Comparison of ENCODE assay signal across 8 cellular contexts in the genomic region with DNA sequence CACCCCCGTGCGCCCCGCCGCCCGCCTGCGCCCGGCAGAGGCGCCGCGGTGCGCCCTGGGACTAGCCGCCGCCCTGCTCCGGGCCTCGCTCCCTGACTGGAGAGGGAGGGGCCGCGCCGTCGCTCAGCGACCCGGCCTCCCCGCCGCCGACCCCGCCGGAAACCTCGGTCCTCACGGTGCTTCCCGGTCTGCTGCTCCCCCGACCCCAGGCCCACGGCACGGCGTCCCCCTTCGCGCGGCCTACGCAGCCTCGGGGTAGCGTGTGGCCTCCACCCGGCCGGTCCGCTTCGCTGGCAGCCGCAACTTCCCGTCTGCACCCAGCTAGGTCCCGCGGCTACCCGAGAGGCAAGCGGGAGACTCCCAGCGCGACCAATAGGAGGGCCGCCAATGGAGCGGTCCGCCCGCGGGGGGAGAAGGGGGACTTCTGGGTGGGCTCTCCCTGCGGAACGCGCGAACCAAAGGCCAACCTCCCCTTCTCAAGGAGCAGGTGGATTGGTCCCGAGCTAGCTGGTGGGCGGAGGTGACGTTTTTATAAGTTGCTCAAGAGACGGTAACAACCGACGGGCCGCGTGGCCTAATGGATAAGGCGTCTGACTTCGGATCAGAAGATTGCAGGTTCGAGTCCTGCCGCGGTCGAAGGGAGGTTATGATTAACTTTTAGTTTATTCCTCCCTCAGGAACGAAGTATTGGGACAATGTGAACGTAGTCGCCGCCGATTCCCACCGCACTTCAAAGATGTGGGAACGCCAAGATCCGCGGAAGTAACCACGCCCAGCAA. TPM values are rescaled to one million over a fixed set of nuclear protein-coding genes. Genes with fewer than 3 reads are reported as not detected.
DNase-seq lines count a peak whose midpoint lies in the region; ATAC-seq and TF ChIP-seq lines count a peak whose summit lies in the region.

A gene (minus strand): TSS at position 315 of the 779 bp plus-strand sequence. CDS start 1,070 bp downstream, outside the sequence.

- no peak for TF ChIP-seq CTCF in upper lobe of right lung (IDR thresholded peaks at IDR 0.05)

- peaks cover 45% of the 10 kb centered on the region for H3K4me1 ChIP-seq in upper lobe of right lung

- peak within 1 kb of the TSS; percentile 85 for H3K4me3 ChIP-seq in upper lobe of right lung

- peaks cover 37% of the 10 kb centered on the region for H3K36me3 ChIP-seq in upper lobe of right lung

- no peaks in the 10 kb centered on the region for H3K27me3 Mint-ChIP-seq in T-helper 17 cell

- H3K27me3 ChIP-seq in upper lobe of right lung, result no peaks in the 10 kb centered on the region

- intact Hi-C loops in left cardiac atrium (cut with DNase I) (no loop called here), posterior vena cava (cut with DNase I) (no loop called here), upper lobe of right lung (cut with DNase I) (no loop called here)

- ATAC-seq in HG02885 (IDR thresholded peaks at IDR 0.05; ENCODE audit: poor library complexity, unreplicated experiment) (peak; percentile 90), T-helper 17 cell (peak; percentile 92), left cardiac atrium (peak; percentile 96 to 97), upper lobe of right lung (peak; percentile 97)

- peaks cover 3% of the 10 kb centered on the region for H3K36me3 Mint-ChIP-seq in T-helper 17 cell (ENCODE audit: low read depth)

- peak within 1 kb of the TSS; percentile 83 for H3K4me3 Mint-ChIP-seq in T-helper 17 cell

- peaks cover 37% of the 10 kb centered on the region for H3K4me1 Mint-ChIP-seq in T-helper 17 cell

- no peaks in the 10 kb centered on the region for H3K9me3 ChIP-seq in T-helper 17 cell (ENCODE audit: control insufficient read depth, low read length, poor library complexity, severe bottlenecking)
- H3K9me3 ChIP-seq in upper lobe of right lung, result no peaks in the 10 kb centered on the region

- peak within 1 kb of the TSS; percentile 94 for H3K27ac ChIP-seq in upper lobe of right lung

- peak within 1 kb of the TSS; percentile 94 for H3K27ac Mint-ChIP-seq in T-helper 17 cell

- TF ChIP-seq POLR2A in GM15510 (IDR thresholded peaks at IDR 0.05; ENCODE audit: borderline replicate concordance, extremely low read depth, insufficient read length), result peak; percentile 98

- DNase-seq in NCI-H1694 treated with DMSO at 0.1 percent for 48 hours (lab: John Stamatoyannopoulos, UW) (peak; percentile 93), T-helper 17 cell (peak; percentile 95 to 98 (median 98)), amygdala (lab: John Stamatoyannopoulos, UW) (peak; percentile 81 to 99 (median 98)), left cardiac atrium (peak; percentile 98), posterior vena cava (ENCODE audit: low spot score) (peak; percentile 99), upper lobe of right lung (peak; percentile 99)

RNA-seq across cellular contexts. Expression of the gene that starts here (rescaled TPM):
- total RNA-seq in T-helper 17 cell, result 100 to 1,000 TPM; 114 to 128 TPM
- total RNA-seq in left cardiac atrium, result 10 to 100 TPM; 35.3 to 39.3 TPM
- total RNA-seq in posterior vena cava, result 10 to 100 TPM; 45.6 to 47.9 TPM
- 56.6 TPM for total RNA-seq in upper lobe of right lung

Comparison
In these comparisons a context has a peak if more than half of its experiments do, and no peak if none do; other contexts are left out.
1. Peak in every context shown above with its lines: DNase-seq, ATAC-seq, H3K4me3 ChIP-seq and H3K27ac ChIP-seq.